ENCODE assay signal across 13 cellular contexts in the genomic region with DNA sequence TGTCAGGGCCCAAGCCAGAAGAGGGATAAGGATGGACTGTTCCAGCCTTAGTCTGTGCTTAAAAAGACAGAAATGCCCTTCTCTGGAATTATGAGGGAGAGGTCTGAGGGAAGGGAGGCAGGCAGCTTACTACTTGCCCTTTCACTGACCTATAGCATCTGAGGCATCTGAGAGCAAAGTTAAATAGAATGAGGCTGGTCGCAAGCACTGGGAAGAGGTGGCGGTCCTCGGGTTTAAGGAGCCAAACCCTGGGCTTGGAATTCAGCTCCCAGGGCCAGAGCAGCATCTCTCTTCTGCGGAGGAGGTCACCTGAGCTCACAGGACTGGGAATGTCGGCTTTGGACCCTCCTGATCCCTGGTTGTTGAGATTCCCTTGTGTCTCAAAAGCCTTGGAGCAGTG. TPM values are rescaled to one million over a fixed set of nuclear protein-coding genes. Genes with fewer than 3 reads are reported as not detected.
DNase-seq lines count a peak whose midpoint lies in the region; ATAC-seq and TF ChIP-seq lines count a peak whose summit lies in the region.
"Had no signal": no experiment of that assay in that cellular context is flagged by ENCODE, and none has a peak within 500 bp of the region (broad histone marks: within the 10 kb centered on the region; RNA-seq: fewer than 3 reads in every experiment).

No MANE protein-coding gene starts in this region.

- H3K4me3 Mint-ChIP-seq in GM23338 (peak overlapping the region; percentile 47; the same call in 1 of the 3 replicates), natural killer cell (peak overlapping the region; percentile 93)

- H3K79me2 ChIP-seq in GM23338 (replicated peaks; ENCODE audit: insufficient read depth), result peaks cover 6% of the 10 kb centered on the region; the same call in 1 of the 2 replicates

- H2AFZ ChIP-seq in GM23338, result no peak overlapping the region

- H3K9me3 ChIP-seq in BLaER1 treated with 17β-estradiol and CSF1 and Interleukin-3, amounts not matched to agents 10 nM and 100 nM (replicated peaks in 1 of 11), result no peaks in the 10 kb centered on the region
- H3K9me3 ChIP-seq: esophagus squamous epithelium, prostate gland had no signal

- peaks cover 39 to 65% (median 53%) of the 10 kb centered on the region in 11 experiments for H3K36me3 ChIP-seq in BLaER1 treated with 17β-estradiol and CSF1 and Interleukin-3, amounts not matched to agents 10 nM and 100 nM
- no peaks in the 10 kb centered on the region for H3K36me3 ChIP-seq in GM23338 (ENCODE audit: insufficient read depth)
- H3K36me3 ChIP-seq: prostate gland had no signal

- peaks cover 69 to 77% (median 71%) of the 10 kb centered on the region in 10 experiments for H3K4me1 ChIP-seq in BLaER1 treated with 17β-estradiol and CSF1 and Interleukin-3, amounts not matched to agents 10 nM and 100 nM
- H3K4me1 ChIP-seq in GM23338 (ENCODE audit: insufficient read depth), result peaks cover 20% of the 10 kb centered on the region
- H3K4me1 ChIP-seq: prostate gland had no signal

- H3K36me3 Mint-ChIP-seq in GM23338 (ENCODE audit: low read depth), result peaks cover 30% of the 10 kb centered on the region
- peaks cover 15 to 25% of the 10 kb centered on the region in 2 donors for H3K36me3 Mint-ChIP-seq in activated naive CD4-positive, alpha-beta T cell treated with anti-CD3 and anti-CD28 coated beads, Interleukin-2, amount 50 U/mL, for 72 hours
- H3K36me3 Mint-ChIP-seq in natural killer cell, result no peaks in the 10 kb centered on the region

- H3K4me2 ChIP-seq in BLaER1 treated with 17β-estradiol and CSF1 and Interleukin-3, amounts not matched to agents 10 nM and 100 nM, result peak overlapping the region; percentile 89 to 99 (median 96)
- H3K4me2 ChIP-seq in GM23338, result no peak overlapping the region

- no peaks in the 10 kb centered on the region for H3K9me2 ChIP-seq in GM23338 (ENCODE audit: insufficient read depth)

- H3K27ac Mint-ChIP-seq in GM23338, result no peak overlapping the region
- peak overlapping the region; percentile 94 to 97 for H3K27ac Mint-ChIP-seq in activated naive CD4-positive, alpha-beta T cell treated with anti-CD3 and anti-CD28 coated beads, Interleukin-2, amount 50 U/mL, for 72 hours
- peak overlapping the region; percentile 96 to 97 for H3K27ac Mint-ChIP-seq in natural killer cell

- H4K20me1 ChIP-seq in BLaER1 treated with 17β-estradiol and CSF1 and Interleukin-3, amounts not matched to agents 10 nM and 100 nM, result peaks cover 0 to 66% (median 52%) of the 10 kb centered on the region in 11 experiments; a peak in 19 of 22 replicates
- H4K20me1 ChIP-seq in GM23338 (replicated peaks; ENCODE audit: insufficient read depth), result no peaks in the 10 kb centered on the region

- DNase-seq in GM23338 (ENCODE audit: low spot score) (no peak), natural killer cell (no peak), hippocampal formation (lab: John Stamatoyannopoulos, UW) (no peak), COLO668 (lab: John Stamatoyannopoulos, UW; ENCODE audit: unreplicated experiment) (no peak)
- DNase-seq in activated naive CD4-positive, alpha-beta T cell treated with anti-CD3 and anti-CD28 coated beads, Interleukin-2, amount 50 U/mL, for 72 hours (ENCODE audit: low spot score in 2 of 2), result no peak
- DNase-seq in stimulated activated naive CD4-positive, alpha-beta T cell (lab: John Stamatoyannopoulos, UW), result no peak
- DNase-seq in activated CD4-positive, CD25-positive, alpha-beta regulatory T cell (lab: John Stamatoyannopoulos, UW), result no peak
- DNase-seq: esophagus squamous epithelium; stimulated activated CD4-positive, alpha-beta T cell treated with anti-CD3 and anti-CD28 coated beads, Interleukin-2, amount 100 ng/mL, for 48 hours; T1000 had no signal

- H3K9me3 Mint-ChIP-seq in GM23338 (no peaks in the 10 kb centered on the region; the same call in 2 of the 3 replicates), natural killer cell (no peaks in the 10 kb centered on the region)
- H3K9me3 Mint-ChIP-seq in activated naive CD4-positive, alpha-beta T cell treated with anti-CD3 and anti-CD28 coated beads, Interleukin-2, amount 50 U/mL, for 72 hours, result no peaks in the 10 kb centered on the region

- intact Hi-C loops in natural killer cell (cut with micrococcal nuclease), result no loop called here

- 0 out of 2 replicates have a peak, but pooled peaks cover 3% of the 10 kb centered on the region for H3F3A ChIP-seq in GM23338 (replicated peaks; ENCODE audit: low read depth)

- H3K27ac ChIP-seq in BLaER1 treated with 17β-estradiol and CSF1 and Interleukin-3, amounts not matched to agents 10 nM and 100 nM, result peak overlapping the region in 10 of 11 experiments; percentile 55 to 100 (median 98); a peak in 17 of 22 replicates
- H3K27ac ChIP-seq in GM23338 (ENCODE audit: low read depth), result no peak overlapping the region

- TF ChIP-seq CTCF in GM23338 (conservative IDR thresholded peaks at IDR 0.05; ENCODE audit: low read depth in 2 of 2), result no peak
- TF ChIP-seq CTCF in natural killer cell (IDR thresholded peaks at IDR 0.05), result no peak

- peak overlapping the region; percentile 40 to 99 (median 92); a peak in 20 of 22 replicates for H3K9ac ChIP-seq in BLaER1 treated with 17β-estradiol and CSF1 and Interleukin-3, amounts not matched to agents 10 nM and 100 nM

- ATAC-seq in GM23338 (no peak), natural killer cell (no peak)
- no peak for ATAC-seq in activated naive CD4-positive, alpha-beta T cell treated with anti-CD3 and anti-CD28 coated beads, Interleukin-2, amount 50 U/mL, for 72 hours

- no peaks in the 10 kb centered on the region for H3K27me3 ChIP-seq in BLaER1 treated with 17β-estradiol and CSF1 and Interleukin-3, amounts not matched to agents 10 nM and 100 nM
- no peaks in the 10 kb centered on the region; the same call in 1 of the 2 replicates for H3K27me3 ChIP-seq in GM23338 (ENCODE audit: insufficient read depth)

- peak overlapping the region in 8 of 10 experiments; percentile 52 to 99 (median 92); a peak in 11 of 20 replicates for H3K4me3 ChIP-seq in BLaER1 treated with 17β-estradiol and CSF1 and Interleukin-3, amounts not matched to agents 10 nM and 100 nM
- no peak overlapping the region for H3K4me3 ChIP-seq in GM23338
- H3K4me3 ChIP-seq: lung, prostate gland had no signal

- H3K27me3 Mint-ChIP-seq in GM23338 (ENCODE audit: insufficient read depth, low read depth, poor library complexity) (peaks cover 22% of the 10 kb centered on the region), natural killer cell (ENCODE audit: low read depth in 2 of 2) (no peaks in the 10 kb centered on the region)

- H3K4me1 Mint-ChIP-seq in GM23338, result peaks cover 33% of the 10 kb centered on the region
- H3K4me1 Mint-ChIP-seq in natural killer cell, result peaks cover 58 to 61% of the 10 kb centered on the region in 2 donors

TF ChIP-seq in GM23338, 12 proteins besides CTCF, POLR2A, EP300 and RAD21 (continues in another document):
- TF ChIP-seq, protein P1, sequence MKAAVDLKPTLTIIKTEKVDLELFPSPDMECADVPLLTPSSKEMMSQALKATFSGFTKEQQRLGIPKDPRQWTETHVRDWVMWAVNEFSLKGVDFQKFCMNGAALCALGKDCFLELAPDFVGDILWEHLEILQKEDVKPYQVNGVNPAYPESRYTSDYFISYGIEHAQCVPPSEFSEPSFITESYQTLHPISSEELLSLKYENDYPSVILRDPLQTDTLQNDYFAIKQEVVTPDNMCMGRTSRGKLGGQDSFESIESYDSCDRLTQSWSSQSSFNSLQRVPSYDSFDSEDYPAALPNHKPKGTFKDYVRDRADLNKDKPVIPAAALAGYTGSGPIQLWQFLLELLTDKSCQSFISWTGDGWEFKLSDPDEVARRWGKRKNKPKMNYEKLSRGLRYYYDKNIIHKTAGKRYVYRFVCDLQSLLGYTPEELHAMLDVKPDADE (IDR thresholded peaks at IDR 0.05), result no peak
- no peak for TF ChIP-seq POLR2AphosphoS5 (IDR thresholded peaks at IDR 0.05; ENCODE audit: low read depth)
- no peak for TF ChIP-seq NANOG (IDR thresholded peaks at IDR 0.05; ENCODE audit: borderline replicate concordance)
- TF ChIP-seq ZNF114 (CRISPR knock-in tag; IDR thresholded peaks at IDR 0.05), result no peak

RNA-seq across cellular contexts. Expression of a gene that starts 3.1 kb away (rescaled TPM):
- 98.8 and 119 TPM in 2 replicates for total RNA-seq in GM23338 (2014; rRNA removed; shearing (Covaris generic))
- polyA plus RNA-seq in GM23338 (2016; fragmentation: Nextera tagmentation; extraction: Ambion mirVana), result 105 and 107 TPM in 2 replicates
- 100 to 1,000 TPM in 1 of 2 donors, 10 to 100 TPM in 1; 76.7 to 166 TPM for total RNA-seq in activated naive CD4-positive, alpha-beta T cell treated with anti-CD3 and anti-CD28 coated beads, Interleukin-2, amount 50 U/mL, for 72 hours
- 100 to 1,000 TPM; 513 to 546 (median 524) TPM for total RNA-seq in natural killer cell

RNA-seq across cellular contexts. Expression of a gene that starts 38.6 kb away (rescaled TPM):
- total RNA-seq in GM23338 (2014; rRNA removed; shearing (Covaris generic)), result 21.2 and 28.8 TPM in 2 replicates
- polyA plus RNA-seq in GM23338 (2016; fragmentation: Nextera tagmentation; extraction: Ambion mirVana), result 17.8 and 18.0 TPM in 2 replicates
- total RNA-seq in activated naive CD4-positive, alpha-beta T cell treated with anti-CD3 and anti-CD28 coated beads, Interleukin-2, amount 50 U/mL, for 72 hours, result 100 to 1,000 TPM in 1 of 2 donors, 10 to 100 TPM in 1; 68.3 to 112 TPM
- total RNA-seq in natural killer cell, result 10 to 100 TPM; 72.6 to 83.1 (median 78.2) TPM
